In genomic region chr3:193701896-193702644, GRCh38 we compare ENCODE assay signal across 10 cellular contexts.
DNase-seq lines count a peak whose midpoint lies in the region; ATAC-seq and TF ChIP-seq lines count a peak whose summit lies in the region.
"Had no signal": no experiment of that assay in that cellular context is flagged by ENCODE, and none has a peak within 500 bp of the region (broad histone marks: within the 10 kb centered on the region; RNA-seq: fewer than 3 reads in every experiment).

No MANE protein-coding gene starts in this region.

- no peak for TF ChIP-seq CTCF in AG10803 (conservative IDR thresholded peaks at IDR 0.05; ENCODE audit: low read length)
- no peak for TF ChIP-seq CTCF in ascending aorta (IDR thresholded peaks at IDR 0.05)
- no peak for TF ChIP-seq CTCF in RWPE1 (conservative IDR thresholded peaks at IDR 0.05; ENCODE audit: low read depth)

- no peaks in the 10 kb centered on the region for H3K36me3 ChIP-seq in ascending aorta

- H3K4me3 ChIP-seq in AG10803 (ENCODE audit: low read length): no peak overlapping the region
- H3K4me3 ChIP-seq in ascending aorta: no peak overlapping the region
- H3K4me3 ChIP-seq: lung had no signal

- POLR2A ChIA-PET in RWPE1 (lab: Yijun Ruan, JAX; ENCODE audit: low non-redundant PET): no interaction called here

- H3K27me3 ChIP-seq in ascending aorta: no peaks in the 10 kb centered on the region

- peak; percentile 66 for ATAC-seq in GM19438 (IDR thresholded peaks at IDR 0.05; ENCODE audit: low read depth, unreplicated experiment)
- ATAC-seq in HG03460 (IDR thresholded peaks at IDR 0.05; ENCODE audit: unreplicated experiment): peak; percentile 57
- ATAC-seq in HG03439 (IDR thresholded peaks at IDR 0.05; ENCODE audit: unreplicated experiment): no peak

- peak overlapping the region; percentile 21 to 82 for H3K27ac ChIP-seq in ascending aorta
- H3K27ac ChIP-seq in RWPE1: no peak overlapping the region

- DNase-seq in AG10803 (ENCODE audit: low read depth) (peak; percentile 55), ascending aorta (ENCODE audit: low spot score in 2 of 2) (no peak), anterior cingulate cortex (lab: John Stamatoyannopoulos, UW) (no peak), cerebellar nuclear complex (lab: John Stamatoyannopoulos, UW) (no peak), RWPE1 (ENCODE audit: low spot score) (no peak)
- DNase-seq: activated T-cell treated with anti-CD3 and anti-CD28 coated beads, Interleukin-2, amount 50 U/mL, for 48 hours had no signal

- no peaks in the 10 kb centered on the region for H3K9me3 ChIP-seq in ascending aorta

- peaks cover 13 to 14% of the 10 kb centered on the region in 2 donors for H3K4me1 ChIP-seq in ascending aorta

- intact Hi-C loops in ascending aorta (cut with DNase I): loop anchor here (5.0 kb wide), 1 partner anchor 35 kb away; no protein-coding TSS in a partner anchor

- CTCF ChIA-PET in RWPE1 (lab: Yijun Ruan, JAX): no interaction called here
